14 cellular contexts compared by ENCODE assay signal in genomic region chr12:32777159-32777558, GRCh38.
"Had no signal": no experiment of that assay in that cellular context is flagged by ENCODE, and none has a peak within 500 bp of the region (broad histone marks: within the 10 kb centered on the region; RNA-seq: fewer than 3 reads in every experiment).

No MANE protein-coding gene starts in this region.

- H3K4me1 ChIP-seq: ascending aorta, breast epithelium, gastroesophageal sphincter, prostate gland, upper lobe of left lung had no signal

- DNase-seq: activated CD4-positive, alpha-beta T cell treated with anti-CD3 and anti-CD28 coated beads, Interleukin-2, amount 50 U/mL, for 48 hours; activated naive CD4-positive, alpha-beta T cell treated with Interleukin-2 at 50 U/mL for 16 hours; endodermal cell; midbrain; right cardiac atrium; upper lobe of left lung; WERI-Rb-1 had no signal

- ATAC-seq: activated T-helper 17 cell treated with anti-CD3 and anti-CD28 coated beads, Interleukin-2, amount 50 U/mL, for 72 hours; gastroesophageal sphincter had no signal

- H3K4me3 ChIP-seq: ascending aorta, breast epithelium, gastroesophageal sphincter, lung, prostate gland, smooth muscle cell, upper lobe of left lung had no signal

- H3K27me3 ChIP-seq: ascending aorta, breast epithelium, upper lobe of left lung had no signal

- H3K27ac ChIP-seq: ascending aorta, breast epithelium, gastroesophageal sphincter, prostate gland, upper lobe of left lung, WERI-Rb-1 had no signal

- H3K36me3 ChIP-seq: ascending aorta, breast epithelium, gastroesophageal sphincter, prostate gland, upper lobe of left lung, WERI-Rb-1 had no signal

- H3K9me3 ChIP-seq: ascending aorta, breast epithelium, gastroesophageal sphincter, prostate gland, upper lobe of left lung had no signal
